8 cellular contexts compared by ENCODE assay signal in genomic region chr20:23061713-23062561, GRCh38. TPM values are rescaled to one million over a fixed set of nuclear protein-coding genes. Genes with fewer than 3 reads are reported as not detected.
A peak's percentile ranks its signal among the peaks of the same experiment; 100 is the strongest.
DNase-seq lines count a peak whose midpoint lies in the region; TF ChIP-seq lines count a peak whose summit lies in the region.

No MANE protein-coding gene starts in this region.

- no peaks in the 10 kb centered on the region for H3K79me2 ChIP-seq in Karpas-422 (ENCODE audit: low read length)

- peak overlapping the region; percentile 17; the same call in 1 of the 2 replicates for H3K9ac ChIP-seq in Karpas-422 (ENCODE audit: low read length)

- peaks cover 6% of the 10 kb centered on the region for H3K27me3 Mint-ChIP-seq in activated naive CD4-positive, alpha-beta T cell treated with anti-CD3 and anti-CD28 coated beads for 36 hours (ENCODE audit: low read depth)

- no peaks in the 10 kb centered on the region for H3K27me3 ChIP-seq in Karpas-422 (ENCODE audit: low read length)
- H3K27me3 ChIP-seq in tibial nerve: no peaks in the 10 kb centered on the region

- 29% methylated on average over 8 of the region's 8 CpGs for WGBS in tibial nerve, 2 donors

- CTCF ChIA-PET in activated naive CD4-positive, alpha-beta T cell treated with anti-CD3 and anti-CD28 coated beads for 36 hours (lab: Charles Lee): no interaction called here

- H3K4me1 ChIP-seq in Karpas-422 (ENCODE audit: low read length) (peaks cover 65% of the 10 kb centered on the region), tibial nerve (peaks cover 0 to 27% (median 15%) of the 10 kb centered on the region in 4 donors)

- H3K36me3 Mint-ChIP-seq in activated naive CD4-positive, alpha-beta T cell treated with anti-CD3 and anti-CD28 coated beads for 36 hours (ENCODE audit: low read depth): no peaks in the 10 kb centered on the region

- TF ChIP-seq CTCF in WI38 (IDR thresholded peaks at IDR 0.05; ENCODE audit: low read depth, low read length): peak; percentile 38
- TF ChIP-seq CTCF in tibial nerve (IDR thresholded peaks at IDR 0.05): peak in 4 of 5 experiments; percentile 10 to 47 (median 28)

- H2AFZ ChIP-seq in Karpas-422 (ENCODE audit: low read length): peak overlapping the region; percentile 15; the same call in 1 of the 2 replicates

- TF ChIP-seq POLR2A in tibial nerve (IDR thresholded peaks at IDR 0.05): no peak

- H3K9me2 ChIP-seq in Karpas-422 (replicated peaks; ENCODE audit: insufficient read depth, low read length): no peaks in the 10 kb centered on the region

- intact Hi-C loops in activated naive CD4-positive, alpha-beta T cell treated with anti-CD3 and anti-CD28 coated beads for 36 hours (cut with micrococcal nuclease): no loop called here

- no peaks in the 10 kb centered on the region for H4K20me1 ChIP-seq in Karpas-422 (ENCODE audit: insufficient read depth, low read depth, low read length)

- H3K4me1 Mint-ChIP-seq in activated naive CD4-positive, alpha-beta T cell treated with anti-CD3 and anti-CD28 coated beads for 36 hours (ENCODE audit: low read depth): no peaks in the 10 kb centered on the region

- no peak overlapping the region for H3K27ac Mint-ChIP-seq in activated naive CD4-positive, alpha-beta T cell treated with anti-CD3 and anti-CD28 coated beads for 36 hours

- H3K4me3 ChIP-seq in Karpas-422 (ENCODE audit: low read length) (peak overlapping the region; percentile 19; the same call in 1 of the 2 replicates), WI38 (ENCODE audit: low read depth, low read length) (no peak overlapping the region), tibial nerve (no peak overlapping the region)

- H3K9me3 ChIP-seq in Karpas-422 (ENCODE audit: low read length) (no peaks in the 10 kb centered on the region), tibial nerve (peaks cover 0 to 2% (median 0%) of the 10 kb centered on the region in 4 donors)

- TF ChIP-seq EP300 in tibial nerve (IDR thresholded peaks at IDR 0.05): no peak

- H3K4me3 Mint-ChIP-seq in activated naive CD4-positive, alpha-beta T cell treated with anti-CD3 and anti-CD28 coated beads for 36 hours: no peak overlapping the region

- DNase-seq in A172 (ENCODE audit: low spot score) (peak; percentile 84), Karpas-422 (peak; percentile 79), iPS-NIHi11 (ENCODE audit: low spot score) (peak; percentile 46), tibial nerve (ENCODE audit: low spot score in 2 of 2) (no peak), GOT3 (lab: John Stamatoyannopoulos, UW) (no peak), DMS153 treated with DMSO at 0.1 percent for 48 hours (lab: John Stamatoyannopoulos, UW; ENCODE audit: unreplicated experiment) (no peak)
- no peak for DNase-seq in activated naive CD4-positive, alpha-beta T cell treated with anti-CD3 and anti-CD28 coated beads for 36 hours

- H3K27ac ChIP-seq in Karpas-422 (ENCODE audit: low read length) (peak overlapping the region; percentile 73), tibial nerve (peak overlapping the region in 2 of 4 donors; percentile 40 to 44)

- H3K4me2 ChIP-seq in Karpas-422 (ENCODE audit: low read depth, low read length, poor library complexity, severe bottlenecking): peak overlapping the region; percentile 63

- no peaks in the 10 kb centered on the region for H3K36me3 ChIP-seq in Karpas-422 (ENCODE audit: insufficient read depth, low read length)
- no peaks in the 10 kb centered on the region for H3K36me3 ChIP-seq in tibial nerve

- no peaks in the 10 kb centered on the region for H3K9me3 Mint-ChIP-seq in activated naive CD4-positive, alpha-beta T cell treated with anti-CD3 and anti-CD28 coated beads for 36 hours

RNA-seq across cellular contexts. Expression of gene THBD, which starts 12.5 kb away (rescaled TPM):
- total RNA-seq in A172 (2014; rRNA removed; shearing (Covaris generic)): 0.07 and 0.17 TPM in 2 replicates
- total RNA-seq in Karpas-422 (2014; rRNA removed; shearing (Covaris generic); ENCODE audit: low replicate concordance): not detected in 2 replicates
- total RNA-seq in tibial nerve: 10 to 100 TPM; 48.1 to 60.3 (median 56.9) TPM
- total RNA-seq in activated naive CD4-positive, alpha-beta T cell treated with anti-CD3 and anti-CD28 coated beads for 36 hours: not detected

RNA-seq across cellular contexts. Expression of gene CD93, which starts 24.2 kb away (rescaled TPM):
- total RNA-seq in A172 (2014; rRNA removed; shearing (Covaris generic)): not detected in 2 replicates
- total RNA-seq in Karpas-422 (2014; rRNA removed; shearing (Covaris generic); ENCODE audit: low replicate concordance): not detected in 2 replicates
- total RNA-seq in tibial nerve: 10 to 100 TPM; 23.0 to 85.1 (median 65.7) TPM
- under 1 TPM in 1 of 2 experiments, not detected in 1; 0.05 TPM for total RNA-seq in activated naive CD4-positive, alpha-beta T cell treated with anti-CD3 and anti-CD28 coated beads for 36 hours

RNA-seq across cellular contexts. Expression of gene SSTR4, which starts 26.8 kb away (rescaled TPM):
- total RNA-seq in A172 (2014; rRNA removed; shearing (Covaris generic)): not detected in 2 replicates
- total RNA-seq in Karpas-422 (2014; rRNA removed; shearing (Covaris generic); ENCODE audit: low replicate concordance): not detected in 2 replicates
- not detected for total RNA-seq in tibial nerve
- total RNA-seq in activated naive CD4-positive, alpha-beta T cell treated with anti-CD3 and anti-CD28 coated beads for 36 hours: not detected

Comparison
In these comparisons a context has a peak if more than half of its experiments do, and no peak if none do; other contexts are left out.
1. DNase-seq: peak in A172 (single experiment), Karpas-422 (single experiment) and iPS-NIHi11 (single experiment); none in tibial nerve (0 of 2), activated naive CD4-positive, alpha-beta T cell treated with anti-CD3 and anti-CD28 coated beads for 36 hours (single experiment), GOT3 (single experiment) and DMS153 treated with DMSO at 0.1 percent for 48 hours (single experiment).
2. RNA of gene THBD, which starts 12.5 kb away (total RNA-seq): 48.1 to 60.3 TPM in tibial nerve; 0.07 to 0.17 TPM in A172, not detected in Karpas-422 and not detected in activated naive CD4-positive, alpha-beta T cell treated with anti-CD3 and anti-CD28 coated beads for 36 hours; every median in the first group is over 10 times any median in the second.
3. RNA of gene CD93, which starts 24.2 kb away (total RNA-seq): 23.0 to 85.1 TPM in tibial nerve; 0.05 TPM in activated naive CD4-positive, alpha-beta T cell treated with anti-CD3 and anti-CD28 coated beads for 36 hours, not detected in A172 and not detected in Karpas-422; every median in the first group is over 10 times any median in the second.